In the genomic region with DNA sequence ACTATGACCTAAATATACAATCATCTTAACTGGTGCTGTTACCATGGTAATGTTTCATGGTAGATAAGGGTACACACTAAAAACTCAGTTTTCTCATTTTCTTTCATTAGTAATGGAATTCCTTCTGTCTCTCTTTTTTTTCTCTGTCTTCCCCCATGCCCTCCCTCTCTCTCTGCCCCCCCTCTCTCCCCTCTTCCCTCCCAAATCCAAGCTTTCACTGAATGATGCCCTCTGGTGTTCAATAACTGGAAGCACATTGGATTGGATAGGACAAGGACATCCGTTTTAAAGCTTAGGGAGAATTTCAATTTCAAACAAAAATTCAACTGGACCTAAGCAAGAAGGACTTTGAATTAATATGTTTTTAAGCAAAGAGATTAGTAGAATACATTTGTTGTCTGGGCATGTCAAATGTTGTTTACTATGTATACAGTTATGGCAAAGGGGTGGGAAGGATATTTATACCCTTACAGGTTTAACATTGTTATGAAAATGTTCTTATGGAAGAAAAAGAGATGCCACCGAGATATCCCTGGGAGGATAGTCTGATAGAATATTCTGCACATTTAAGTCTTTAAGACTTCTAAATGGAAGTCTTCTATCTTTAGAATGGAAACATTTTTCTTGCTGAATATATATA, we compare ENCODE assay signal across 9 cellular contexts. TPM values are rescaled to one million over a fixed set of nuclear protein-coding genes. Genes with fewer than 3 reads are reported as not detected.
DNase-seq lines count a peak whose midpoint lies in the region; ATAC-seq and TF ChIP-seq lines count a peak whose summit lies in the region.
"Had no signal": no experiment of that assay in that cellular context is flagged by ENCODE, and none has a peak within 500 bp of the region (broad histone marks: within the 10 kb centered on the region; RNA-seq: fewer than 3 reads in every experiment).

No MANE protein-coding gene starts in this region.

- no peaks in the 10 kb centered on the region for H3K36me3 ChIP-seq in PC-9 (ENCODE audit: low read depth)

- H4K20me1 ChIP-seq in PC-9 (ENCODE audit: insufficient read depth), result no peaks in the 10 kb centered on the region

- H2AFZ ChIP-seq in PC-9, result no peak overlapping the region

- CTCF ChIA-PET in PC-9 (lab: Charles Lee), result interaction anchor here (0.6 to 0.7 kb wide), 4 partner anchors 128 to 1555 kb away, joined by 3 to 4 read pairs (median 4); no protein-coding TSS in a partner anchor

- peaks cover 0 to 1% of the 10 kb centered on the region in 2 donors for H3K9me3 Mint-ChIP-seq in activated T-cell treated with anti-CD3 and anti-CD28 coated beads, Interleukin-2, amount 50 U/mL, for 72 hours
- H3K9me3 Mint-ChIP-seq in activated T-helper 17 cell treated with anti-CD3 and anti-CD28 coated beads, Interleukin-2, amount 50 U/mL, for 72 hours, result peaks cover 6% of the 10 kb centered on the region

- H3K9me2 ChIP-seq in PC-9 (ENCODE audit: insufficient read depth), result no peaks in the 10 kb centered on the region

- no peaks in the 10 kb centered on the region for H3F3A ChIP-seq in PC-9 (ENCODE audit: insufficient read depth, low read depth)

- peak; percentile 32; the same call in 1 of the 3 replicates for TF ChIP-seq CTCF in GM12872 (IDR thresholded peaks at IDR 0.05; ENCODE audit: insufficient read depth, low read depth, low read length)
- TF ChIP-seq CTCF in PC-9 (conservative IDR thresholded peaks at IDR 0.05), result peak; percentile 72
- peak; percentile 54 for TF ChIP-seq CTCF in fibroblast of pulmonary artery (IDR thresholded peaks at IDR 0.05; ENCODE audit: low read length, missing control alignments)

- no peaks in the 10 kb centered on the region for H3K4me1 ChIP-seq in PC-9 (replicated peaks; ENCODE audit: insufficient read depth)

- H3K27ac Mint-ChIP-seq in activated T-cell treated with anti-CD3 and anti-CD28 coated beads, Interleukin-2, amount 50 U/mL, for 72 hours, result no peak overlapping the region
- H3K27ac Mint-ChIP-seq in activated T-helper 17 cell treated with anti-CD3 and anti-CD28 coated beads, Interleukin-2, amount 50 U/mL, for 72 hours, result no peak overlapping the region

- no peaks in the 10 kb centered on the region for H3K27me3 ChIP-seq in PC-9 (ENCODE audit: insufficient read depth, low read depth)

- H3K27ac ChIP-seq in PC-9, result no peak overlapping the region

- intact Hi-C loops in PC-9 (cut with micrococcal nuclease; ENCODE audit: unreplicated experiment), result loop anchor here (10.0 kb wide), 1 partner anchor 720 kb away; no protein-coding TSS in a partner anchor

- no peaks in the 10 kb centered on the region for H3K79me2 ChIP-seq in PC-9 (ENCODE audit: low read depth)

- no peak overlapping the region for H3K4me2 ChIP-seq in PC-9

- peaks cover 7% of the 10 kb centered on the region for H3K4me1 Mint-ChIP-seq in activated T-cell treated with anti-CD3 and anti-CD28 coated beads, Interleukin-2, amount 50 U/mL, for 72 hours (ENCODE audit: low read depth)
- no peaks in the 10 kb centered on the region for H3K4me1 Mint-ChIP-seq in activated T-helper 17 cell treated with anti-CD3 and anti-CD28 coated beads, Interleukin-2, amount 50 U/mL, for 72 hours

- BruUV-seq in PC-9 (replicated peaks; lab: Mats Ljungman, UMichigan), result no TSS peak

- peaks cover 25% of the 10 kb centered on the region for H3K27me3 Mint-ChIP-seq in activated T-cell treated with anti-CD3 and anti-CD28 coated beads, Interleukin-2, amount 50 U/mL, for 72 hours (ENCODE audit: low read depth)
- peaks cover 18% of the 10 kb centered on the region for H3K27me3 Mint-ChIP-seq in activated T-helper 17 cell treated with anti-CD3 and anti-CD28 coated beads, Interleukin-2, amount 50 U/mL, for 72 hours

- ATAC-seq in activated T-cell treated with anti-CD3 and anti-CD28 coated beads, Interleukin-2, amount 50 U/mL, for 72 hours (replicated peaks in 1 of 2), result no peak
- ATAC-seq in activated T-helper 17 cell treated with anti-CD3 and anti-CD28 coated beads, Interleukin-2, amount 50 U/mL, for 72 hours (replicated peaks), result no peak
- ATAC-seq: activated CD4-positive, CD25-positive, alpha-beta regulatory T cell treated with anti-CD3 and anti-CD28 coated beads, Interleukin-2, amount 50 U/mL, for 24 hours had no signal

- H3K36me3 Mint-ChIP-seq in activated T-cell treated with anti-CD3 and anti-CD28 coated beads, Interleukin-2, amount 50 U/mL, for 72 hours (ENCODE audit: insufficient read depth in 2 of 2), result peaks cover 0 to 4% of the 10 kb centered on the region in 2 donors
- H3K36me3 Mint-ChIP-seq in activated T-helper 17 cell treated with anti-CD3 and anti-CD28 coated beads, Interleukin-2, amount 50 U/mL, for 72 hours (ENCODE audit: low read depth), result no peaks in the 10 kb centered on the region

- H3K4me3 Mint-ChIP-seq in activated T-cell treated with anti-CD3 and anti-CD28 coated beads, Interleukin-2, amount 50 U/mL, for 72 hours, result no peak overlapping the region
- H3K4me3 Mint-ChIP-seq in activated T-helper 17 cell treated with anti-CD3 and anti-CD28 coated beads, Interleukin-2, amount 50 U/mL, for 72 hours, result no peak overlapping the region

- H3K9me3 ChIP-seq in PC-9 (ENCODE audit: insufficient read depth, low read depth), result no peaks in the 10 kb centered on the region

- DNase-seq in A172 (ENCODE audit: low spot score), result peak; percentile 6
- no peak for DNase-seq in PC-9
- DNase-seq in fibroblast of pulmonary artery (ENCODE audit: low read depth), result peak; percentile 29
- DNase-seq in activated CD4-positive, alpha-beta T cell treated with anti-CD3 and anti-CD28 coated beads, Interleukin-2, amount 50 U/mL, for 48 hours, result no peak
- DNase-seq in activated T-cell treated with anti-CD3 and anti-CD28 coated beads, Interleukin-2, amount 50 U/mL, for 72 hours, result no peak
- no peak for DNase-seq in NCI-H128 (lab: John Stamatoyannopoulos, UW; ENCODE audit: unreplicated experiment)

- POLR2A ChIA-PET in PC-9 (lab: Charles Lee; ENCODE audit: unreplicated experiment), result no interaction called here

- no peak overlapping the region for H3K4me3 ChIP-seq in PC-9
- H3K4me3 ChIP-seq in fibroblast of pulmonary artery (replicated peaks; ENCODE audit: low read depth, low read length), result no peak overlapping the region

RNA-seq across cellular contexts. Expression of gene CHRM2, which starts 6.1 kb away (rescaled TPM):
- not detected in 2 replicates for total RNA-seq in A172 (2014; rRNA removed; shearing (Covaris generic))
- 0.17 TPM in 1 of 2 replicates, not detected in the other for total RNA-seq in PC-9 (2021)
- total RNA-seq in activated T-cell treated with anti-CD3 and anti-CD28 coated beads, Interleukin-2, amount 50 U/mL, for 72 hours, result not detected
- total RNA-seq in activated T-helper 17 cell treated with anti-CD3 and anti-CD28 coated beads, Interleukin-2, amount 50 U/mL, for 72 hours, result not detected

Comparison
In these comparisons a context has a peak if more than half of its experiments do, and no peak if none do; other contexts are left out.
1. DNase-seq: peak in A172 (single experiment) and fibroblast of pulmonary artery (single experiment); none in PC-9 (0 of 2), activated CD4-positive, alpha-beta T cell treated with anti-CD3 and anti-CD28 coated beads, Interleukin-2, amount 50 U/mL, for 48 hours (0 of 2), activated T-cell treated with anti-CD3 and anti-CD28 coated beads, Interleukin-2, amount 50 U/mL, for 72 hours (0 of 2) and NCI-H128 (single experiment).
2. Peak in every context shown above with its lines, with median percentiles within 50 percentile points of each other: CTCF ChIP-seq.